ENCODE assay signal across 26 cellular contexts in genomic region chr10:120266037-120266436, GRCh38.
"Had no signal": no experiment of that assay in that cellular context is flagged by ENCODE, and none has a peak within 500 bp of the region (broad histone marks: within the 10 kb centered on the region; RNA-seq: fewer than 3 reads in every experiment).

No MANE protein-coding gene starts in this region.

- H3K4me1 ChIP-seq: left ventricle myocardium inferior, parathyroid adenoma, psoas muscle, stomach, testis, thyroid gland, transverse colon, upper lobe of left lung, vagina had no signal

- H3K27ac ChIP-seq: hepatocyte, left ventricle myocardium inferior, neutrophil, parathyroid adenoma, psoas muscle, skin epidermis, stomach, testis, thyroid gland, transverse colon, upper lobe of left lung, vagina had no signal

- DNase-seq: islet precursor cell; left ventricle myocardium inferior; mesendoderm; naive B cell; occipital lobe; psoas muscle; right cardiac atrium; stimulated activated CD4-positive, alpha-beta T cell treated with anti-CD3 and anti-CD28 coated beads, Interleukin-12 subunit alpha, Interleukin-12 subunit beta, amount 100 ng/mL, for 4 hours; stimulated activated CD4-positive, alpha-beta T cell treated with anti-CD3 and anti-CD28 coated beads, Interleukin-15, amount 100 ng/mL, for 24 hours; stimulated activated CD4-positive, alpha-beta T cell treated with anti-CD3 and anti-CD28 coated beads, Interleukin-2, amount 100 ng/mL, for 24 hours; stimulated activated CD4-positive, alpha-beta T cell treated with anti-CD3 and anti-CD28 coated beads, Interleukin-4, amount 100 ng/mL, for 1 hour; stimulated activated naive B cell treated with anti-CD40 and anti-IgM and Interleukin-4, amounts not matched to agents 10 μg/mL and 1 μg/mL and 100 μg/mL, for 72 hours; stimulated activated naive CD8-positive, alpha-beta T cell treated with anti-CD3 and anti-CD28 coated beads, Interleukin-15, Interleukin-2, amounts not matched to agents 100 U/mL and 50 U/mL, for 24 hours; stomach; testis; thyroid gland; transverse colon; upper lobe of left lung had no signal

- H3K4me2 ChIP-seq: hepatocyte had no signal

- H2AFZ ChIP-seq: hepatocyte, parathyroid adenoma had no signal

- H3K36me3 ChIP-seq: left ventricle myocardium inferior, neutrophil, stomach, thyroid gland, transverse colon, upper lobe of left lung, vagina had no signal

- H3K79me2 ChIP-seq: hepatocyte, parathyroid adenoma had no signal

- H3K9ac ChIP-seq: parathyroid adenoma had no signal

- H3K9me3 ChIP-seq: neutrophil, psoas muscle, testis, thyroid gland, transverse colon, upper lobe of left lung, vagina had no signal

- H3K4me3 ChIP-seq: hepatocyte, left ventricle myocardium inferior, lung, psoas muscle, skin epidermis, stomach, testis, thyroid gland, transverse colon, upper lobe of left lung, vagina had no signal

- H3K27me3 ChIP-seq: hepatocyte, neutrophil, stomach, testis, thyroid gland, transverse colon, upper lobe of left lung, vagina had no signal

- ATAC-seq: natural killer cell treated with Interleukin-12 subunit alpha and Interleukin-12 subunit beta and Interleukin-15 and Interleukin-18, amount 100 ng/mL, for 72 hours; psoas muscle; right cardiac atrium; sciatic nerve; stimulated activated naive B cell treated with anti-CD40 and anti-IgM and Interleukin-4, amounts not matched to agents 10 μg/mL and 1 μg/mL and 100 μg/mL, for 72 hours; stimulated activated naive CD8-positive, alpha-beta T cell treated with anti-CD3 and anti-CD28 coated beads, Interleukin-15, Interleukin-2, amounts not matched to agents 100 U/mL and 50 U/mL, for 24 hours had no signal
